In genomic region chr14:51850651-51851050, GRCh38 we compare ENCODE assay signal across 1 cellular context.
TF ChIP-seq lines count a peak whose summit lies in the region.

No MANE protein-coding gene starts in this region.

TF ChIP-seq in H1, 55 proteins besides CTCF, POLR2A, EP300 and RAD21 (continued from another document):
- no peak for TF ChIP-seq RXRA (IDR thresholded peaks at IDR 0.05; ENCODE audit: insufficient read depth, low read depth, low read length)
- TF ChIP-seq HDAC6 (IDR thresholded peaks at IDR 0.05; ENCODE audit: low read depth, low read length) = no peak
- TF ChIP-seq POLR2AphosphoS5 (IDR thresholded peaks at IDR 0.05; ENCODE audit: low read depth, low read length) = no peak
- no peak for TF ChIP-seq SIX5 (IDR thresholded peaks at IDR 0.05; ENCODE audit: low read depth, low read length)
- no peak for TF ChIP-seq E2F6 (IDR thresholded peaks at IDR 0.05)
- TF ChIP-seq JUN (IDR thresholded peaks at IDR 0.05; ENCODE audit: low read depth, low read length) = no peak
- no peak for TF ChIP-seq JUND (IDR thresholded peaks at IDR 0.05; ENCODE audit: low read length)
- no peak for TF ChIP-seq TAF7 (optimal IDR thresholded peaks at IDR 0.05; ENCODE audit: borderline replicate concordance, low read depth, low read length)
- no peak for TF ChIP-seq BACH1 (IDR thresholded peaks at IDR 0.05; ENCODE audit: low read length)
